ENCODE assay signal across 17 cellular contexts in the genomic region with DNA sequence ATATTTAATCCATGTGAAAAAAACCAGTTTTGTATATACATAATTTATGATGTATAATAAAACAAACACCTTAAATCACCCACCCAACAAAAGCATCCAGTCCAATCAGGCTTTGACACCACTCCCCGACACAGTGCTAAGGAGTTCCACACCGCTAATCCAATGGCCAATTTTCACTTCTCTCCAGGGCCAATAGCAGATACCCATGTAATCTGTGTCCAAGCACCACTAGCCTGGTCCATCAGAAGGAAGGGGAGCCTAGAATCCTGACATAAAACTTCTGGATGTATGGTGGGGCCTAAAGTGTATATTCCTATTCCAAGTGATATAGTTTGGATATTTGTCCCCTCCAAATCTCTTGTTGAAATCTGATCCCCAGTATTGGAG. TPM values are rescaled to one million over a fixed set of nuclear protein-coding genes. Genes with fewer than 3 reads are reported as not detected.
DNase-seq lines count a peak whose midpoint lies in the region; ATAC-seq, FAIRE-seq and TF ChIP-seq lines count a peak whose summit lies in the region.
"Had no signal": no experiment of that assay in that cellular context is flagged by ENCODE, and none has a peak within 500 bp of the region (broad histone marks: within the 10 kb centered on the region; RNA-seq: fewer than 3 reads in every experiment).

No MANE protein-coding gene starts in this region.

- H3K27ac ChIP-seq in HepG2 (ENCODE audit: extremely low read length, insufficient read depth, low read length) (no peak overlapping the region), right lobe of liver (no peak overlapping the region), transverse colon (no peak overlapping the region)
- H3K27ac ChIP-seq: left ventricle myocardium inferior, thoracic aorta had no signal

- POLR2A ChIA-PET in HepG2 (lab: Yijun Ruan, JAX): no interaction called here

- TF ChIP-seq EP300 in HepG2 (IDR thresholded peaks at IDR 0.05; ENCODE audit: low read depth in 2 of 2, low read length in 2 of 2) (no peak), HepG2 (CRISPR knock-in tag; IDR thresholded peaks at IDR 0.05; ENCODE audit: borderline replicate concordance) (no peak), transverse colon (IDR thresholded peaks at IDR 0.05; ENCODE audit: low read depth) (no peak)

- intact Hi-C loops in HepG2 (cut with micrococcal nuclease; ENCODE audit: unreplicated experiment) (no loop called here), right lobe of liver (cut with DNase I) (no loop called here), transverse colon (cut with DNase I; ENCODE audit: low total_unique reads) (loop anchor here (10.0 kb wide), 1 partner anchor 87 kb away; no protein-coding TSS in a partner anchor)
- intact Hi-C loops in activated CD4-positive, alpha-beta T cell treated with anti-CD3 and anti-CD28 coated beads, Interleukin-2, amount 10 ng/mL, durations not matched to agents 24 days and 14 days (cut with micrococcal nuclease): no loop called here

- peaks cover 30% of the 10 kb centered on the region for H3K79me2 ChIP-seq in HepG2 (ENCODE audit: insufficient read depth, low read length)

- H3K36me3 Mint-ChIP-seq in activated CD4-positive, alpha-beta T cell treated with anti-CD3 and anti-CD28 coated beads, Interleukin-2, amount 10 ng/mL, durations not matched to agents 24 days and 14 days (ENCODE audit: low read depth): no peaks in the 10 kb centered on the region

- H3K4me1 Mint-ChIP-seq in activated CD4-positive, alpha-beta T cell treated with anti-CD3 and anti-CD28 coated beads, Interleukin-2, amount 10 ng/mL, durations not matched to agents 24 days and 14 days: peaks cover 7% of the 10 kb centered on the region

- peaks cover 16% of the 10 kb centered on the region for H3K4me1 ChIP-seq in HepG2 (ENCODE audit: insufficient read depth, low read length)
- H3K4me1 ChIP-seq in right lobe of liver: peaks cover 0 to 2% (median 0%) of the 10 kb centered on the region in 4 donors
- H3K4me1 ChIP-seq in transverse colon: peaks cover 0 to 5% (median 0%) of the 10 kb centered on the region in 4 donors

- DNase-seq in HepG2 (ENCODE audit: low spot score): no peak
- no peak for DNase-seq in right lobe of liver
- DNase-seq in transverse colon: no peak
- no peak for DNase-seq in hepatic stellate cell (ENCODE audit: low spot score)
- DNase-seq in activated CD4-positive, alpha-beta T cell treated with anti-CD3 and anti-CD28 coated beads, Interleukin-2, amount 10 ng/mL, durations not matched to agents 24 days and 14 days: no peak
- DNase-seq: activated CD4-positive, alpha-beta T cell treated with anti-CD3 and anti-CD28 coated beads for 48 hours; activated effector memory CD4-positive, alpha-beta T cell treated with anti-CD3 and anti-CD28 coated beads, Interleukin-2, amount 50 U/mL, for 16 hours; effector memory CD8-positive, alpha-beta T cell; IMR-90; left ventricle myocardium inferior; NCI-H1694 had no signal

- H3K27ac Mint-ChIP-seq in activated CD4-positive, alpha-beta T cell treated with anti-CD3 and anti-CD28 coated beads, Interleukin-2, amount 10 ng/mL, durations not matched to agents 24 days and 14 days: no peak overlapping the region
- H3K27ac Mint-ChIP-seq: effector memory CD8-positive, alpha-beta T cell; nephron had no signal

- TF ChIP-seq POLR2A in HepG2 (IDR thresholded peaks at IDR 0.05; ENCODE audit: insufficient read depth in 1 of 2, low read depth in 2 of 2, low read length in 2 of 2): no peak
- TF ChIP-seq POLR2A in right lobe of liver (IDR thresholded peaks at IDR 0.05): no peak
- no peak for TF ChIP-seq POLR2A in transverse colon (IDR thresholded peaks at IDR 0.05)

- no peaks in the 10 kb centered on the region; a peak in 1 of 5 replicates for H3K36me3 ChIP-seq in HepG2 (replicated peaks in 1 of 2; ENCODE audit: control insufficient read depth in 1 of 2, insufficient read depth in 2 of 2, low read length in 2 of 2)
- H3K36me3 ChIP-seq in right lobe of liver: no peaks in the 10 kb centered on the region
- no peaks in the 10 kb centered on the region for H3K36me3 ChIP-seq in transverse colon
- H3K36me3 ChIP-seq: left ventricle myocardium inferior, thoracic aorta had no signal

- H3K4me3 ChIP-seq in HepG2 (replicated peaks in 1 of 3; ENCODE audit: insufficient read depth in 1 of 3, low read depth in 2 of 3, low read length in 3 of 3) (no peak overlapping the region), right lobe of liver (no peak overlapping the region), transverse colon (no peak overlapping the region)
- H3K4me3 ChIP-seq: left ventricle myocardium inferior, thoracic aorta had no signal

- CTCF ChIA-PET in HepG2 (lab: Yijun Ruan, JAX; ENCODE audit: low intra/inter-chr PET ratio, low total read pairs): no interaction called here

- no peak overlapping the region for H3K4me3 Mint-ChIP-seq in activated CD4-positive, alpha-beta T cell treated with anti-CD3 and anti-CD28 coated beads, Interleukin-2, amount 10 ng/mL, durations not matched to agents 24 days and 14 days
- H3K4me3 Mint-ChIP-seq: effector memory CD8-positive, alpha-beta T cell; nephron had no signal

- H3K27me3 Mint-ChIP-seq in activated CD4-positive, alpha-beta T cell treated with anti-CD3 and anti-CD28 coated beads, Interleukin-2, amount 10 ng/mL, durations not matched to agents 24 days and 14 days: no peaks in the 10 kb centered on the region
- H3K27me3 Mint-ChIP-seq: effector memory CD8-positive, alpha-beta T cell had no signal

- 98% methylated on average over 2 of the region's 2 CpGs for WGBS in HepG2 (ENCODE audit: low lambda C conversion rate)
- 77% methylated on average over 2 of the region's 2 CpGs for WGBS in right lobe of liver (ENCODE audit: insufficient coverage, low coverage, low lambda C conversion rate, missing lambda C conversion rate)
- WGBS in transverse colon (ENCODE audit: low coverage in 1 of 2), 2 donors: 82 to 90% methylated on average over 2 of the region's 2 CpGs

- TF ChIP-seq CTCF in HepG2 (CRISPR knock-in tag; IDR thresholded peaks at IDR 0.05) (no peak), right lobe of liver (IDR thresholded peaks at IDR 0.05) (no peak), transverse colon (IDR thresholded peaks at IDR 0.05) (no peak)

- H3K9me3 ChIP-seq in HepG2 (ENCODE audit: low read length): no peaks in the 10 kb centered on the region
- no peaks in the 10 kb centered on the region for H3K9me3 ChIP-seq in right lobe of liver
- H3K9me3 ChIP-seq in transverse colon: no peaks in the 10 kb centered on the region
- H3K9me3 ChIP-seq: left ventricle myocardium inferior, thoracic aorta had no signal

- no TSS peak for BruUV-seq in HepG2 (replicated peaks; lab: Mats Ljungman, UMichigan)

- TF ChIP-seq RAD21 in HepG2 (CRISPR knock-in tag; IDR thresholded peaks at IDR 0.05): no peak

- peaks cover 6% of the 10 kb centered on the region; the same call in 1 of the 2 replicates for H4K20me1 ChIP-seq in HepG2 (ENCODE audit: insufficient read depth, low read length)

- FAIRE-seq in HepG2 (lab: Jason Lieb, UNC): no peak
- FAIRE-seq: A204.1 had no signal

- no peaks in the 10 kb centered on the region for H3K9me3 Mint-ChIP-seq in activated CD4-positive, alpha-beta T cell treated with anti-CD3 and anti-CD28 coated beads, Interleukin-2, amount 10 ng/mL, durations not matched to agents 24 days and 14 days
- H3K9me3 Mint-ChIP-seq: effector memory CD8-positive, alpha-beta T cell; nephron had no signal

- no peak overlapping the region for H2AFZ ChIP-seq in HepG2 (ENCODE audit: low read length)

- in situ Hi-C loops in HepG2 (cut with HindIII; ENCODE audit: extremely low pct_ligation_motif_present, low pct_unique_long_range_greater_than_20kb) (no loop called here), transverse colon (cut with MboI; ENCODE audit: low pct_ligation_motif_present in 1 of 4, low pct_unique_long_range_greater_than_20kb in 1 of 4, low sequenced_read_pairs in 3 of 4) (no loop called here)

- H3K27me3 ChIP-seq in HepG2 (ENCODE audit: control insufficient read depth in 1 of 2, insufficient read depth in 2 of 2, low read length in 2 of 2) (no peaks in the 10 kb centered on the region), right lobe of liver (no peaks in the 10 kb centered on the region), transverse colon (no peaks in the 10 kb centered on the region)

- H3K4me2 ChIP-seq in HepG2 (ENCODE audit: low read depth, low read length): no peak overlapping the region

- no peak for ATAC-seq in HepG2
- no peak for ATAC-seq in right lobe of liver
- peak; percentile 31 for ATAC-seq in HG02642 (IDR thresholded peaks at IDR 0.05; ENCODE audit: poor library complexity, unreplicated experiment)
- peak; percentile 60 for ATAC-seq in HG03432 (IDR thresholded peaks at IDR 0.05; ENCODE audit: unreplicated experiment)
- no peak for ATAC-seq in GM19328 (IDR thresholded peaks at IDR 0.05; ENCODE audit: unreplicated experiment)
- ATAC-seq: effector memory CD8-positive, alpha-beta T cell had no signal

- no peak overlapping the region for H3K9ac ChIP-seq in HepG2 (ENCODE audit: insufficient read depth, low read depth, low read length)

RNA-seq across cellular contexts. Expression of gene RALGAPA2, which starts 21.0 kb away (rescaled TPM):
- total RNA-seq in HepG2 (2016; rRNA removed; fragmentation: Illumina TruSeq; extraction: Trizol) (17.7 and 18.3 TPM in 2 replicates), right lobe of liver (10 to 100 TPM; 38.3 to 76.7 (median 62.7) TPM), transverse colon (10 to 100 TPM; 29.5 to 84.0 (median 66.5) TPM)
- total RNA-seq in HepG2 (2016; cell fraction: cytosol; rRNA removed; fragmentation: Illumina TruSeq; extraction: Trizol; ENCODE audit: low read depth): 3.1 and 4.5 TPM in 2 replicates
- 16.3 and 18.8 TPM in 2 replicates for total RNA-seq in HepG2 (2016; cell fraction: insoluble cytoplasmic fraction; rRNA removed; fragmentation: Illumina TruSeq; extraction: Trizol)
- total RNA-seq in HepG2 (2016; cell fraction: membrane; rRNA removed; fragmentation: Illumina TruSeq; extraction: Trizol): 6.5 and 7.8 TPM in 2 replicates
- 29.6 and 31.7 TPM in 2 replicates for total RNA-seq in HepG2 (2016; cell fraction: nucleus; rRNA removed; fragmentation: Illumina TruSeq; extraction: Trizol)
- 13.8 and 15.7 TPM in 2 replicates for polyA plus RNA-seq in HepG2 (2011; rRNA removed)
- 8.0 and 13.3 TPM in 2 replicates for polyA plus RNA-seq in HepG2 (2011; cell fraction: cytosol; rRNA removed)
- 38.4 and 38.5 TPM in 2 replicates for polyA plus RNA-seq in HepG2 (2011; cell fraction: nucleus; rRNA removed)
- 18.4 and 27.5 TPM in 2 replicates for polyA plus RNA-seq in HepG2 (2012)
- 0.49 and 0.67 TPM in 2 replicates for polyA plus RNA-seq in HepG2 (2016; cell fraction: cytosol; fragmentation: Illumina TruSeq; extraction: Trizol; ENCODE audit: low read depth)
- 8.9 and 11.7 TPM in 2 replicates for polyA plus RNA-seq in HepG2 (2016; cell fraction: insoluble cytoplasmic fraction; fragmentation: Illumina TruSeq; extraction: Trizol; ENCODE audit: low read depth)
- 1.2 and 1.7 TPM in 2 replicates for polyA plus RNA-seq in HepG2 (2016; cell fraction: membrane; fragmentation: Illumina TruSeq; extraction: Trizol; ENCODE audit: low read depth)
- polyA plus RNA-seq in HepG2 (2016; cell fraction: nucleus; fragmentation: Illumina TruSeq; extraction: Trizol; ENCODE audit: insufficient read depth, low read depth): 17.2 and 18.1 TPM in 2 replicates
- 7.3 and 40.9 TPM in 2 replicates for polyA minus RNA-seq in HepG2 (2011; rRNA and poly(A)+ RNA removed; ENCODE audit: low replicate concordance)
- polyA minus RNA-seq in HepG2 (2011; cell fraction: cytosol; rRNA and poly(A)+ RNA removed): 20.8 and 29.0 TPM in 2 replicates
- 158 and 172 TPM in 2 replicates for polyA minus RNA-seq in HepG2 (2011; cell fraction: nucleus; rRNA and poly(A)+ RNA removed)
- total RNA-seq in activated CD4-positive, alpha-beta T cell treated with anti-CD3 and anti-CD28 coated beads, Interleukin-2, amount 10 ng/mL, durations not matched to agents 24 days and 14 days: 14.6 and 18.7 TPM in 2 replicates

Comparison
In these comparisons a context has a peak if more than half of its experiments do, and no peak if none do; other contexts are left out.
1. ATAC-seq: peak in HG02642 (single experiment) and HG03432 (single experiment); none in HepG2 (single experiment), right lobe of liver (0 of 4) and GM19328 (single experiment).